ENCODE assay signal across 36 cellular contexts in genomic region chr11:83454674-83455073, GRCh38.
"Had no signal": no experiment of that assay in that cellular context is flagged by ENCODE, and none has a peak within 500 bp of the region (broad histone marks: within the 10 kb centered on the region; RNA-seq: fewer than 3 reads in every experiment).

No MANE protein-coding gene starts in this region.

- H3K27ac Mint-ChIP-seq: activated CD4-positive, alpha-beta T cell treated with anti-CD3 and anti-CD28 coated beads for 36 hours; activated CD4-positive, alpha-beta T cell treated with anti-CD3 and anti-CD28 coated beads, Interleukin-2, amount 10 ng/mL, durations not matched to agents 7 days and 5 days; activated CD8-positive, alpha-beta T cell treated with anti-CD3 and anti-CD28 coated beads for 36 hours; activated naive CD4-positive, alpha-beta T cell treated with anti-CD3 and anti-CD28 coated beads for 36 hours; activated naive CD4-positive, alpha-beta T cell treated with anti-CD3 and anti-CD28 coated beads, Interleukin-2, amount 50 U/mL, for 72 hours; activated naive CD8-positive, alpha-beta T cell treated with anti-CD3 and anti-CD28 coated beads for 36 hours; activated T-cell treated with anti-CD3 and anti-CD28 coated beads, Interleukin-2, amount 50 U/mL, for 72 hours; activated T-helper 1 cell treated with anti-CD3 and anti-CD28 coated beads, Interleukin-12 subunit alpha, Interleukin-12 subunit beta, Interleukin-2, Interleukin-4 antibody, amounts not matched to agents 30 ng/mL and 10 ng/mL and 1 ng/mL, durations not matched to agents 14 hours and 24 hours and 36 hours; activated T-helper 17 cell treated with anti-CD3 and anti-CD28 coated beads, Interleukin-2, amount 50 U/mL, for 72 hours; T-helper 1 cell treated with Interleukin-12 subunit alpha and Interleukin-12 subunit beta and Interleukin-4 antibody, amounts not matched to agents 30 μg/mL and 1 μg/mL, for 36 hours; T-helper 2 cell treated with Interferon-gamma antibody and Interleukin-4, amounts not matched to agents 5 μg/mL and 100 μg/mL, for 36 hours; WTC11 had no signal

- FAIRE-seq: astrocyte, colon had no signal

- H3K4me1 Mint-ChIP-seq: activated CD4-positive, alpha-beta T cell treated with anti-CD3 and anti-CD28 coated beads for 36 hours; activated CD4-positive, alpha-beta T cell treated with anti-CD3 and anti-CD28 coated beads, Interleukin-2, amount 10 ng/mL, durations not matched to agents 7 days and 5 days; activated naive CD8-positive, alpha-beta T cell treated with anti-CD3 and anti-CD28 coated beads for 36 hours; activated T-helper 17 cell treated with anti-CD3 and anti-CD28 coated beads, Interleukin-2, amount 50 U/mL, for 72 hours had no signal

- H3K9me3 Mint-ChIP-seq: activated CD4-positive, alpha-beta T cell treated with anti-CD3 and anti-CD28 coated beads, Interleukin-2, amount 10 ng/mL, durations not matched to agents 7 days and 5 days; activated CD8-positive, alpha-beta T cell treated with anti-CD3 and anti-CD28 coated beads for 36 hours; activated naive CD4-positive, alpha-beta T cell treated with anti-CD3 and anti-CD28 coated beads for 36 hours; activated naive CD4-positive, alpha-beta T cell treated with anti-CD3 and anti-CD28 coated beads, Interleukin-2, amount 50 U/mL, for 72 hours; activated naive CD8-positive, alpha-beta T cell treated with anti-CD3 and anti-CD28 coated beads for 36 hours; activated T-cell treated with anti-CD3 and anti-CD28 coated beads, Interleukin-2, amount 50 U/mL, for 4 hours; activated T-cell treated with anti-CD3 and anti-CD28 coated beads, Interleukin-2, amount 50 U/mL, for 72 hours; activated T-helper 1 cell treated with anti-CD3 and anti-CD28 coated beads, Interleukin-12 subunit alpha, Interleukin-12 subunit beta, Interleukin-2, Interleukin-4 antibody, amounts not matched to agents 30 ng/mL and 10 ng/mL and 1 ng/mL, durations not matched to agents 14 hours and 24 hours and 36 hours; activated T-helper 17 cell treated with anti-CD3 and anti-CD28 coated beads, Interleukin-2, amount 50 U/mL, for 72 hours; T-helper 1 cell treated with Interleukin-12 subunit alpha and Interleukin-12 subunit beta and Interleukin-4 antibody, amounts not matched to agents 30 μg/mL and 1 μg/mL, for 36 hours; T-helper 2 cell treated with Interferon-gamma antibody and Interleukin-4, amounts not matched to agents 5 μg/mL and 100 μg/mL, for 36 hours had no signal

- ATAC-seq: activated CD4-positive, alpha-beta T cell treated with anti-CD3 and anti-CD28 coated beads for 36 hours; activated CD4-positive, CD25-positive, alpha-beta regulatory T cell treated with anti-CD3 and anti-CD28 coated beads, Interleukin-2, amount 50 U/mL, for 24 hours; activated CD8-positive, alpha-beta T cell treated with anti-CD3 and anti-CD28 coated beads for 36 hours; activated naive CD4-positive, alpha-beta T cell treated with anti-CD3 and anti-CD28 coated beads, Interleukin-2, amount 50 U/mL, for 72 hours; activated T-cell treated with anti-CD3 and anti-CD28 coated beads, Interleukin-2, amount 50 U/mL, for 4 hours; activated T-cell treated with anti-CD3 and anti-CD28 coated beads, Interleukin-2, amount 50 U/mL, for 72 hours; activated T-helper 17 cell treated with anti-CD3 and anti-CD28 coated beads, Interleukin-2, amount 50 U/mL, for 72 hours; body of pancreas; WTC11 had no signal

- H3K36me3 Mint-ChIP-seq: activated naive CD4-positive, alpha-beta T cell treated with anti-CD3 and anti-CD28 coated beads, Interleukin-2, amount 50 U/mL, for 72 hours; activated naive CD8-positive, alpha-beta T cell treated with anti-CD3 and anti-CD28 coated beads for 36 hours had no signal

- DNase-seq: activated CD4-positive, alpha-beta T cell treated with anti-CD3 and anti-CD28 coated beads for 1 hour; activated CD4-positive, alpha-beta T cell treated with anti-CD3 and anti-CD28 coated beads for 36 hours; activated CD4-positive, alpha-beta T cell treated with anti-CD3 and anti-CD28 coated beads for 48 hours; activated CD4-positive, alpha-beta T cell treated with anti-CD3 and anti-CD28 coated beads, Interleukin-2, amount 10 ng/mL, durations not matched to agents 7 days and 5 days; activated CD4-positive, alpha-beta T cell treated with anti-CD3 and anti-CD28 coated beads, Interleukin-2, amount 50 U/mL, for 48 hours; activated CD4-positive, CD25-positive, alpha-beta regulatory T cell; activated CD8-positive, alpha-beta memory T cell treated with anti-CD3 and anti-CD28 coated beads, Interleukin-2, amount 50 U/mL, for 4 hours; activated CD8-positive, alpha-beta T cell treated with anti-CD3 and anti-CD28 coated beads for 36 hours; activated effector memory CD4-positive, alpha-beta T cell treated with anti-CD3 and anti-CD28 coated beads, Interleukin-2, amount 50 U/mL, for 16 hours; activated gamma-delta T cell treated with Interleukin-2 at 50 U/mL for 16 hours; activated naive CD4-positive, alpha-beta T cell; activated naive CD4-positive, alpha-beta T cell treated with anti-CD3 and anti-CD28 coated beads for 36 hours; activated naive CD4-positive, alpha-beta T cell treated with anti-CD3 and anti-CD28 coated beads, Interleukin-2, amount 50 U/mL, for 16 hours; activated naive CD8-positive, alpha-beta T cell treated with anti-CD3 and anti-CD28 coated beads for 36 hours; activated T-cell treated with anti-CD3 and anti-CD28 coated beads for 4 hours; activated T-cell treated with anti-CD3 and anti-CD28 coated beads, Interleukin-2, amount 50 U/mL, for 1 hour; activated T-cell treated with anti-CD3 and anti-CD28 coated beads, Interleukin-2, amount 50 U/mL, for 4 hours; activated T-cell treated with anti-CD3 and anti-CD28 coated beads, Interleukin-2, amount 50 U/mL, for 72 hours; adrenal gland; amniotic stem cell; aorta; body of pancreas; brain microvascular endothelial cell; central memory CD4-positive, alpha-beta T cell; T-helper 2 cell; T-helper 9 cell; WERI-Rb-1 had no signal

- H3K4me3 Mint-ChIP-seq: activated CD4-positive, alpha-beta T cell treated with anti-CD3 and anti-CD28 coated beads for 36 hours; activated CD4-positive, alpha-beta T cell treated with anti-CD3 and anti-CD28 coated beads, Interleukin-2, amount 10 ng/mL, durations not matched to agents 7 days and 5 days; activated CD8-positive, alpha-beta T cell treated with anti-CD3 and anti-CD28 coated beads for 36 hours; activated naive CD4-positive, alpha-beta T cell treated with anti-CD3 and anti-CD28 coated beads for 36 hours; activated naive CD8-positive, alpha-beta T cell treated with anti-CD3 and anti-CD28 coated beads for 36 hours; activated T-cell treated with anti-CD3 and anti-CD28 coated beads, Interleukin-2, amount 50 U/mL, for 4 hours; activated T-cell treated with anti-CD3 and anti-CD28 coated beads, Interleukin-2, amount 50 U/mL, for 72 hours; activated T-helper 1 cell treated with anti-CD3 and anti-CD28 coated beads, Interleukin-12 subunit alpha, Interleukin-12 subunit beta, Interleukin-2, Interleukin-4 antibody, amounts not matched to agents 30 ng/mL and 10 ng/mL and 1 ng/mL, durations not matched to agents 14 hours and 24 hours and 36 hours; activated T-helper 17 cell treated with anti-CD3 and anti-CD28 coated beads, Interleukin-2, amount 50 U/mL, for 72 hours; T-helper 1 cell treated with Interleukin-12 subunit alpha and Interleukin-12 subunit beta and Interleukin-4 antibody, amounts not matched to agents 30 μg/mL and 1 μg/mL, for 36 hours; T-helper 2 cell treated with Interferon-gamma antibody and Interleukin-4, amounts not matched to agents 5 μg/mL and 100 μg/mL, for 36 hours; WTC11 had no signal

- H3K27me3 Mint-ChIP-seq: activated CD4-positive, alpha-beta T cell treated with anti-CD3 and anti-CD28 coated beads for 36 hours; activated CD4-positive, alpha-beta T cell treated with anti-CD3 and anti-CD28 coated beads, Interleukin-2, amount 10 ng/mL, durations not matched to agents 7 days and 5 days; activated CD8-positive, alpha-beta T cell treated with anti-CD3 and anti-CD28 coated beads for 36 hours; activated naive CD8-positive, alpha-beta T cell treated with anti-CD3 and anti-CD28 coated beads for 36 hours; activated T-helper 17 cell treated with anti-CD3 and anti-CD28 coated beads, Interleukin-2, amount 50 U/mL, for 72 hours had no signal
